ENCODE assay signal across 1 cellular context in the genomic region with DNA sequence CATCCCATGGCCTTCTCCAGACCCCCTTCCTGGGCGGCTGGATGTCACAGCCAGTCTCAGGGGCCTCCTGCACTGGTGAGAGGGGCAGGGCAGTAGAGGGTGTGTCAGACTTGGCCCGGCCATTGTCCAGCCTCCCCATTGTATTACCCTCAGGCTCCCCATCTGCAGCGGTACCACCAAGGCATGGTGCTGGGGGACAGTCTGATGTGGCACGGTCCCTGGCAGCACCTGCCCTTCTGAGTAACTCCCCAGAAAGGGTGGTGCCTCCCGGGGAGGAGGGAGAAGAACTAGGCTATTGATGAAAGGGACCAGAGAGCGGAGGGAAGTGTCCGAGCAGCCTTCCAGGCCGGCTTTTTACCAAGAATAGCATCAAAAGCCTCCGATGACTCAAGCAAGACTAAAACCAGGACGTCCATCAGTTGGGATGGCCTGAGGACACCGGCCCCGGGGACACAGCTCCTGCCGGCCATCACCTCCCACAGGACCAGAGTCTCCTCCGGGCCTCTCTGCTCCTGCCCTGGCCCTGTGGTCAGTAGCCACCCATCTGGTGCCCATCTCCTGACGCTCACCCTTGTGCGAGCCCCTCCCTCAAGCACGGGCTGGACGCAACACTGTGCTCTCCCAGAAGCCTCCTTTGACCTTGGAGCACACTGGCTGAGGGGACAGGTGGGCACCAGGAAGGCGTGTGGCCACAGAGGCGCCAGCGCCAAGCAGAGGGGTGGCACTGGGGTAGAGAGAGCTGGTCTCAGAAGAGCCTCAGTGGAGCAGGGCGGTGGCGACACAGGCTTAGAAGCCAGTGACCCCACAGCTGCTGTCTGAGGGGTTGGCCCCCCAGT.
A peak's percentile ranks its signal among the peaks of the same experiment; 100 is the strongest.
TF ChIP-seq lines count a peak whose summit lies in the region.

No MANE protein-coding gene starts in this region.

TF ChIP-seq in HEK293, 187 proteins besides CTCF, POLR2A, EP300 and RAD21 (continued from another document):
- TF ChIP-seq, protein P1, sequence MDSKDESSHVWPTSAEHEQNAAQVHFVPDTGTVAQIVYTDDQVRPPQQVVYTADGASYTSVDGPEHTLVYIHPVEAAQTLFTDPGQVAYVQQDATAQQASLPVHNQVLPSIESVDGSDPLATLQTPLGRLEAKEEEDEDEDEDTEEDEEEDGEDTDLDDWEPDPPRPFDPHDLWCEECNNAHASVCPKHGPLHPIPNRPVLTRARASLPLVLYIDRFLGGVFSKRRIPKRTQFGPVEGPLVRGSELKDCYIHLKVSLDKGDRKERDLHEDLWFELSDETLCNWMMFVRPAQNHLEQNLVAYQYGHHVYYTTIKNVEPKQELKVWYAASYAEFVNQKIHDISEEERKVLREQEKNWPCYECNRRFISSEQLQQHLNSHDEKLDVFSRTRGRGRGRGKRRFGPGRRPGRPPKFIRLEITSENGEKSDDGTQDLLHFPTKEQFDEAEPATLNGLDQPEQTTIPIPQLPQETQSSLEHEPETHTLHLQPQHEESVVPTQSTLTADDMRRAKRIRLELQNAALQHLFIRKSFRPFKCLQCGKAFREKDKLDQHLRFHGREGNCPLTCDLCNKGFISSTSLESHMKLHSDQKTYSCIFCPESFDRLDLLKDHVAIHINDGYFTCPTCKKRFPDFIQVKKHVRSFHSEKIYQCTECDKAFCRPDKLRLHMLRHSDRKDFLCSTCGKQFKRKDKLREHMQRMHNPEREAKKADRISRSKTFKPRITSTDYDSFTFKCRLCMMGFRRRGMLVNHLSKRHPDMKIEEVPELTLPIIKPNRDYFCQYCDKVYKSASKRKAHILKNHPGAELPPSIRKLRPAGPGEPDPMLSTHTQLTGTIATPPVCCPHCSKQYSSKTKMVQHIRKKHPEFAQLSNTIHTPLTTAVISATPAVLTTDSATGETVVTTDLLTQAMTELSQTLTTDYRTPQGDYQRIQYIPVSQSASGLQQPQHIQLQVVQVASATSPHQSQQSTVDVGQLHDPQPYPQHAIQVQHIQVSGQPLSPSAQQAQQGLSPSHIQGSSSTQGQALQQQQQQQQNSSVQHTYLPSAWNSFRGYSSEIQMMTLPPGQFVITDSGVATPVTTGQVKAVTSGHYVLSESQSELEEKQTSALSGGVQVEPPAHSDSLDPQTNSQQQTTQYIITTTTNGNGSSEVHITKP (tag by site-specific recombination; IDR thresholded peaks at IDR 0.05): peak; percentile 73
- TF ChIP-seq ZNF211 (tag by site-specific recombination; IDR thresholded peaks at IDR 0.05; ENCODE audit: low read depth): no peak
- 0 out of 2 replicates have a peak, but pooled peaks have one; percentile 15 for TF ChIP-seq KLF9 (tag by site-specific recombination; IDR thresholded peaks at IDR 0.05; ENCODE audit: low read depth)
- TF ChIP-seq ZNF510 (tag by site-specific recombination; IDR thresholded peaks at IDR 0.05; ENCODE audit: insufficient replicate concordance): no peak
- TF ChIP-seq, protein P2, sequence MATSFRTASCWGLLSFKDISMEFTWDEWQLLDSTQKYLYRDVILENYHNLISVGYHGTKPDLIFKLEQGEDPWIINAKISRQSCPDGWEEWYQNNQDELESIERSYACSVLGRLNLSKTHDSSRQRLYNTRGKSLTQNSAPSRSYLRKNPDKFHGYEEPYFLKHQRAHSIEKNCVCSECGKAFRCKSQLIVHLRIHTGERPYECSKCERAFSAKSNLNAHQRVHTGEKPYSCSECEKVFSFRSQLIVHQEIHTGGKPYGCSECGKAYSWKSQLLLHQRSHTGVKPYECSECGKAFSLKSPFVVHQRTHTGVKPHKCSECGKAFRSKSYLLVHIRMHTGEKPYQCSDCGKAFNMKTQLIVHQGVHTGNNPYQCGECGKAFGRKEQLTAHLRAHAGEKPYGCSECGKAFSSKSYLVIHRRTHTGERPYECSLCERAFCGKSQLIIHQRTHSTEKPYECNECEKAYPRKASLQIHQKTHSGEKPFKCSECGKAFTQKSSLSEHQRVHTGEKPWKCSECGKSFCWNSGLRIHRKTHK (tag by site-specific recombination; IDR thresholded peaks at IDR 0.05): no peak
- no peak for TF ChIP-seq SP3 (tag by site-specific recombination; IDR thresholded peaks at IDR 0.05)
- no peak for TF ChIP-seq ZNF626 (tag by site-specific recombination; IDR thresholded peaks at IDR 0.05)
- TF ChIP-seq, protein P3, sequence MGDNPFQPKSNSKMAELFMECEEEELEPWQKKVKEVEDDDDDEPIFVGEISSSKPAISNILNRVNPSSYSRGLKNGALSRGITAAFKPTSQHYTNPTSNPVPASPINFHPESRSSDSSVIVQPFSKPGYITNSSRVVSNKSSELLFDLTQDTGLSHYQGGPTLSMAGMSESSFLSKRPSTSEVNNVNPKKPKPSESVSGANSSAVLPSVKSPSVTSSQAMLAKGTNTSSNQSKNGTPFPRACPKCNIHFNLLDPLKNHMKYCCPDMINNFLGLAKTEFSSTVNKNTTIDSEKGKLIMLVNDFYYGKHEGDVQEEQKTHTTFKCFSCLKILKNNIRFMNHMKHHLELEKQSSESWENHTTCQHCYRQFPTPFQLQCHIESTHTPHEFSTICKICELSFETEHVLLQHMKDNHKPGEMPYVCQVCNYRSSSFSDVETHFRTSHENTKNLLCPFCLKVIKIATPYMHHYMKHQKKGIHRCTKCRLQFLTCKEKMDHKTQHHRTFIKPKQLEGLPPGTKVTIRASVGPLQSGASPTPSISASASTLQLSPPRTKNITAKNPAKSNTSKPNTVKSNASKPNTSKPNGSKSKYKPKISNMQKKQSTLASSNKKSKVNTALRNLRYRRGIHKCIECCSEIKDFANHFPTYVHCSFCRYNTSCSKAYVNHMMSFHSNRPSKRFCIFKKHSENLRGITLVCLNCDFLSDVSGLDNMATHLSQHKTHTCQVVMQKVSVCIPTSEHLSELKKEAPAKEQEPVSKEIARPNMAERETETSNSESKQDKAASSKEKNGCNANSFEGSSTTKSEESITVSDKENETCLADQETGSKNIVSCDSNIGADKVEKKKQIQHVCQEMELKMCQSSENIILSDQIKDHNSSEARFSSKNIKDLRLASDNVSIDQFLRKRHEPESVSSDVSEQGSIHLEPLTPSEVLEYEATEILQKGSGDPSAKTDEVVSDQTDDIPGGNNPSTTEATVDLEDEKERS (tag by site-specific recombination; IDR thresholded peaks at IDR 0.05): no peak
- no peak for TF ChIP-seq ZNF426 (tag by site-specific recombination; IDR thresholded peaks at IDR 0.05)
- TF ChIP-seq, protein P4, sequence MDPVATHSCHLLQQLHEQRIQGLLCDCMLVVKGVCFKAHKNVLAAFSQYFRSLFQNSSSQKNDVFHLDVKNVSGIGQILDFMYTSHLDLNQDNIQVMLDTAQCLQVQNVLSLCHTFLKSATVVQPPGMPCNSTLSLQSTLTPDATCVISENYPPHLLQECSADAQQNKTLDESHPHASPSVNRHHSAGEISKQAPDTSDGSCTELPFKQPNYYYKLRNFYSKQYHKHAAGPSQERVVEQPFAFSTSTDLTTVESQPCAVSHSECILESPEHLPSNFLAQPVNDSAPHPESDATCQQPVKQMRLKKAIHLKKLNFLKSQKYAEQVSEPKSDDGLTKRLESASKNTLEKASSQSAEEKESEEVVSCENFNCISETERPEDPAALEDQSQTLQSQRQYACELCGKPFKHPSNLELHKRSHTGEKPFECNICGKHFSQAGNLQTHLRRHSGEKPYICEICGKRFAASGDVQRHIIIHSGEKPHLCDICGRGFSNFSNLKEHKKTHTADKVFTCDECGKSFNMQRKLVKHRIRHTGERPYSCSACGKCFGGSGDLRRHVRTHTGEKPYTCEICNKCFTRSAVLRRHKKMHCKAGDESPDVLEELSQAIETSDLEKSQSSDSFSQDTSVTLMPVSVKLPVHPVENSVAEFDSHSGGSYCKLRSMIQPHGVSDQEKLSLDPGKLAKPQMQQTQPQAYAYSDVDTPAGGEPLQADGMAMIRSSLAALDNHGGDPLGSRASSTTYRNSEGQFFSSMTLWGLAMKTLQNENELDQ (tag by site-specific recombination; IDR thresholded peaks at IDR 0.05; ENCODE audit: low read depth): no peak
- TF ChIP-seq SP2 (tag by site-specific recombination; IDR thresholded peaks at IDR 0.05): peak; percentile 10; the same call in 1 of the 2 replicates
- no peak for TF ChIP-seq ZNF544 (tag by site-specific recombination; IDR thresholded peaks at IDR 0.05)
TF ChIP-seq in HEK293: peak in this region for 3.
